Comparison of ENCODE assay signal across 15 cellular contexts in the genomic region with DNA sequence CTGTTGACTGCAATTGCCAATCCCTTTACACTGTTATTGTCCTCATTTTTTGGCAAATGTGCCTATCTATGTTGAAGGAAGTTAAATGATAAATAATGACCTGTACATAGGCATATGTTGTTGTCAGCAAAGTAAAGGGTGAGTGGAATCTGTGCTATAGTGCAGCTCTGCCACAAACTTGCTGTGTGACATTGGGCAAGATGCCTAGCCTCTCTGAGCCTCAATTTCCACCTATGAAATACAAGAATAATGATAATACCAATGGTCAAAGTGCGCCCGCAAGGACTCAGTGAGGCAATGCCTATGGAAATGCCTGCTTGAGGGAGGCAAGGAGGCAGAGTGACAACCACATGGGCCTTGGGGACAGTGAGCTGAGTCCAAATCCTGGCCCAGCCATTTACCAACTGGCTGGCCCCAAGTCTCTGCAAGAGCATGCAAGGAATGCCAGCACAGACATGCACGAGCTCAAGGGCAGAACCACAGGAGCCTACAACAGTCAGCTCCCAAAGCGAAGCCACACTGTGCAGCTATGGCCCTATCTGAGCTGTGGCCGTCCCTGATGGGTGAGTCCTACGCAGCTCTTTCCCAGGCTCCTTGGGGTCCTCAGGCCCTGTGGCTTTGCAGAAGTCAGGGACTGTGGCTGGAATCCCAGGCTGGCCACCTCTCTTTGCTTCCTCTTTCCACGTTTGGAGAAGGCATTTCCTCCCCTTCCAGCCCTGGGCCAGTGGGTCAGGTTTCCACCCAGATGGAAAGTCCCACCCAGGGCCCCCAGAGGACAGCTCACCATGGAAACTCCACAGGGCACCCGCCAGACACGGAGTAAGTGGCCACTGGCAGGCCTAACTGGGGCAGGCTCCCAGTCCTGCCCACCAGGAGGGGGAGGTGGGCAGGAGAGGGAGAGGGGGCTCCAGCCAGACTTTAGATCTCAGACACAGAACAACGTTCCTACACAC.
DNase-seq lines count a peak whose midpoint lies in the region; FAIRE-seq and TF ChIP-seq lines count a peak whose summit lies in the region.
"Had no signal": no experiment of that assay in that cellular context is flagged by ENCODE, and none has a peak within 500 bp of the region (broad histone marks: within the 10 kb centered on the region; RNA-seq: fewer than 3 reads in every experiment).

No MANE protein-coding gene starts in this region.

- no peak overlapping the region for H3K4me3 Mint-ChIP-seq in astrocyte (ENCODE audit: unreplicated experiment)
- H3K4me3 Mint-ChIP-seq: HFFc6 had no signal

- no CpG with 5 or more reads among the region's 10 CpGs for WGBS in trophoblast cell (ENCODE audit: extremely low coverage, insufficient coverage, insufficient read length)

- POLR2A ChIA-PET in HEK293 (lab: Yijun Ruan, JAX): no interaction called here

- no peak overlapping the region for H2BK5ac ChIP-seq in trophoblast cell (ENCODE audit: low read depth, low read length, poor library complexity)

- H3K27ac ChIP-seq in HEK293 (ENCODE audit: extremely low read depth, low read depth, low read length) (no peak overlapping the region), astrocyte (ENCODE audit: low read depth, low read length) (no peak overlapping the region), trophoblast cell (ENCODE audit: low read depth, low read length) (no peak overlapping the region)
- H3K27ac ChIP-seq: BLaER1 treated with 17β-estradiol and CSF1 and Interleukin-3, amounts not matched to agents 10 nM and 100 nM had no signal

- H3K36me3 ChIP-seq in HEK293 (ENCODE audit: control insufficient read depth in 2 of 2, insufficient read depth in 1 of 2, low read length in 2 of 2) (no peaks in the 10 kb centered on the region), astrocyte (ENCODE audit: insufficient read depth, low read length) (no peaks in the 10 kb centered on the region), trophoblast cell (ENCODE audit: control insufficient read depth in 1 of 2, insufficient read depth in 2 of 2, low read length in 2 of 2) (no peaks in the 10 kb centered on the region)
- H3K36me3 ChIP-seq: BLaER1 treated with 17β-estradiol and CSF1 and Interleukin-3, amounts not matched to agents 10 nM and 100 nM had no signal

- FAIRE-seq in astrocyte (lab: Jason Lieb, UNC): no peak
- FAIRE-seq: HTR-8/SVneo had no signal

- H3K27me3 Mint-ChIP-seq in astrocyte (ENCODE audit: low read depth, unreplicated experiment): peaks cover 3% of the 10 kb centered on the region

- H2BK12ac ChIP-seq in trophoblast cell (ENCODE audit: low read length): no peak overlapping the region

- H3K14ac ChIP-seq in trophoblast cell (ENCODE audit: low read length): no peak overlapping the region

- H3K4me1 Mint-ChIP-seq in astrocyte (ENCODE audit: low read depth, unreplicated experiment): peaks cover 7% of the 10 kb centered on the region

- H3K23ac ChIP-seq in trophoblast cell (ENCODE audit: low read length): no peak overlapping the region

- H4K91ac ChIP-seq in trophoblast cell (ENCODE audit: low read depth, low read length): no peak overlapping the region

- H3K9me3 Mint-ChIP-seq in astrocyte (ENCODE audit: unreplicated experiment): no peaks in the 10 kb centered on the region
- H3K9me3 Mint-ChIP-seq: HFFc6 had no signal

- DNase-seq in astrocyte (ENCODE audit: low read depth) (no peak), left kidney (ENCODE audit: low read depth, low spot score) (peak; percentile 56), trophoblast cell (no peak), NOMO-1 (lab: John Stamatoyannopoulos, UW; ENCODE audit: unreplicated experiment in 2 of 2) (no peak), mucosa of gallbladder (ENCODE audit: low spot score) (no peak), NCI-H510A treated with DMSO at 0.1 percent for 48 hours (lab: John Stamatoyannopoulos, UW) (no peak)
- DNase-seq: GOT3; HFFc6; NCI-H226; NCI-H526 treated with DMSO at 0.1 percent for 48 hours; NK-92 treated with Interleukin-12 subunit alpha and Interleukin-12 subunit beta, amount 100 ng/mL, for 24 hours; PC-3 had no signal

- no peak overlapping the region for H2BK120ac ChIP-seq in trophoblast cell (ENCODE audit: insufficient read depth, low read length, poor library complexity)

- no peaks in the 10 kb centered on the region for H3K4me1 ChIP-seq in HEK293 (ENCODE audit: control insufficient read depth, insufficient read depth, low read length)
- H3K4me1 ChIP-seq in astrocyte (ENCODE audit: insufficient read depth, low read length): peaks cover 13% of the 10 kb centered on the region
- peaks cover 16 to 21% of the 10 kb centered on the region in 2 experiments for H3K4me1 ChIP-seq in trophoblast cell (ENCODE audit: control insufficient read depth in 1 of 2, insufficient read depth in 2 of 2, low read length in 2 of 2)

- no peaks in the 10 kb centered on the region for H4K20me1 ChIP-seq in astrocyte (ENCODE audit: insufficient read depth, low read length)

- CTCF ChIA-PET in HEK293 (lab: Yijun Ruan, JAX): interaction anchor here (0.6 kb wide), 1 partner anchor 16 kb away, joined by 3 read pairs; no protein-coding TSS in a partner anchor

- no peak for TF ChIP-seq CTCF in HEK293 (tag by site-specific recombination; IDR thresholded peaks at IDR 0.05)
- no peak for TF ChIP-seq CTCF in astrocyte (IDR thresholded peaks at IDR 0.05; ENCODE audit: insufficient read depth, low read depth, low read length)

- H3K18ac ChIP-seq in trophoblast cell (ENCODE audit: low read length): peak overlapping the region; percentile 14

- no peak overlapping the region for H4K12ac ChIP-seq in trophoblast cell (ENCODE audit: low read depth, low read length)

- no peak overlapping the region for H3K27ac Mint-ChIP-seq in astrocyte (ENCODE audit: unreplicated experiment)
- H3K27ac Mint-ChIP-seq: HFFc6 had no signal

- no peak overlapping the region for H4K8ac ChIP-seq in trophoblast cell (ENCODE audit: low read depth, low read length)

- H3K9me3 ChIP-seq in HEK293 (ENCODE audit: control insufficient read depth, insufficient read depth, low read depth, low read length): no peaks in the 10 kb centered on the region
- H3K9me3 ChIP-seq in astrocyte (ENCODE audit: insufficient read depth, low read depth, low read length): no peaks in the 10 kb centered on the region
- no peaks in the 10 kb centered on the region for H3K9me3 ChIP-seq in trophoblast cell (ENCODE audit: insufficient read depth, low read depth, low read length)
- H3K9me3 ChIP-seq: BLaER1 treated with 17β-estradiol and CSF1 and Interleukin-3, amounts not matched to agents 10 nM and 100 nM had no signal

- H3K4me3 ChIP-seq in HEK293 (ENCODE audit: low read depth, low read length): no peak overlapping the region
- H3K4me3 ChIP-seq in astrocyte (ENCODE audit: insufficient read depth, low read depth, low read length): no peak overlapping the region
- no peak overlapping the region for H3K4me3 ChIP-seq in trophoblast cell (ENCODE audit: low read depth, low read length)
- H3K4me3 ChIP-seq: BLaER1 treated with 17β-estradiol and CSF1 and Interleukin-3, amounts not matched to agents 10 nM and 100 nM had no signal

- peaks cover under 1% of the 10 kb centered on the region for H3K36me3 Mint-ChIP-seq in astrocyte (ENCODE audit: low read depth, unreplicated experiment)

- H2AFZ ChIP-seq in astrocyte (ENCODE audit: low read depth, low read length): no peak overlapping the region
- H2AFZ ChIP-seq in trophoblast cell (ENCODE audit: insufficient read depth, low read length, poor library complexity): no peak overlapping the region

- H3K79me2 ChIP-seq in astrocyte (ENCODE audit: insufficient read depth, low read length) (no peaks in the 10 kb centered on the region), trophoblast cell (ENCODE audit: control insufficient read depth, insufficient read depth, low read length, poor library complexity) (no peaks in the 10 kb centered on the region)

- H3K79me1 ChIP-seq in trophoblast cell (ENCODE audit: low read length): no peaks in the 10 kb centered on the region

- H3K27me3 ChIP-seq in astrocyte (ENCODE audit: insufficient read depth, low read length) (no peaks in the 10 kb centered on the region), trophoblast cell (ENCODE audit: insufficient read depth, low read length) (no peaks in the 10 kb centered on the region)
- H3K27me3 ChIP-seq: BLaER1 treated with 17β-estradiol and CSF1 and Interleukin-3, amounts not matched to agents 10 nM and 100 nM had no signal

- peak overlapping the region; percentile 19 for H3K4me2 ChIP-seq in astrocyte (ENCODE audit: low read length)
- H3K4me2 ChIP-seq in trophoblast cell (ENCODE audit: low read length): no peak overlapping the region

- H3K9ac ChIP-seq in astrocyte (ENCODE audit: low read length) (no peak overlapping the region), trophoblast cell (ENCODE audit: low read length) (no peak overlapping the region)
- H3K9ac ChIP-seq: BLaER1 treated with 17β-estradiol and CSF1 and Interleukin-3, amounts not matched to agents 10 nM and 100 nM had no signal

- no peak overlapping the region for H2AK5ac ChIP-seq in trophoblast cell (ENCODE audit: low read length)

- H3K4ac ChIP-seq in trophoblast cell (ENCODE audit: low read depth, low read length): no peak overlapping the region

TF ChIP-seq in HEK293, 187 proteins besides CTCF, POLR2A, EP300 and RAD21:
- TF ChIP-seq ZNF658 (tag by site-specific recombination; IDR thresholded peaks at IDR 0.05) (no peak), ZNF768 (tag by site-specific recombination; IDR thresholded peaks at IDR 0.05) (peak; percentile 78; the same call in 1 of the 2 replicates)
TF ChIP-seq in HEK293: peak in this region for 1.
